Comparison of ENCODE assay signal across 14 cellular contexts in genomic region chr13:26558912-26559485, GRCh38. TPM values are rescaled to one million over a fixed set of nuclear protein-coding genes. Genes with fewer than 3 reads are reported as not detected.
DNase-seq lines count a peak whose midpoint lies in the region; ATAC-seq, FAIRE-seq and TF ChIP-seq lines count a peak whose summit lies in the region.
"Had no signal": no experiment of that assay in that cellular context is flagged by ENCODE, and none has a peak within 500 bp of the region (broad histone marks: within the 10 kb centered on the region; RNA-seq: fewer than 3 reads in every experiment).

No MANE protein-coding gene starts in this region.

- no peaks in the 10 kb centered on the region for H3K36me3 ChIP-seq in SJCRH30
- no peaks in the 10 kb centered on the region for H3K36me3 ChIP-seq in gastrocnemius medialis
- H3K36me3 ChIP-seq: BE2C had no signal

- no peak for TF ChIP-seq POLR2A in gastrocnemius medialis (IDR thresholded peaks at IDR 0.05)

- FAIRE-seq in frontal cortex (lab: Jason Lieb, UNC) = no peak
- FAIRE-seq: GM18507, kidney had no signal

- intact Hi-C loops in activated CD4-positive, alpha-beta T cell treated with anti-CD3 and anti-CD28 coated beads, Interleukin-2, amount 10 ng/mL, durations not matched to agents 24 days and 14 days (cut with micrococcal nuclease) = no loop called here
- intact Hi-C loops in gastrocnemius medialis (cut with DNase I; ENCODE audit: low total_unique reads) = loop anchor here (5.0 to 10.0 kb wide), 2 partner anchors 43 to 304 kb away; partner anchors contain the start of gene CDK8

- TF ChIP-seq CTCF in fibroblast of mammary gland (conservative IDR thresholded peaks at IDR 0.05; ENCODE audit: control insufficient read depth, insufficient read depth, low read depth, low read length) (no peak), gastrocnemius medialis (IDR thresholded peaks at IDR 0.05 in 4 of 5, conservative IDR thresholded peaks at IDR 0.05 in 1 of 5) (no peak)

- no peak overlapping the region for H3K27ac Mint-ChIP-seq in activated CD4-positive, alpha-beta T cell treated with anti-CD3 and anti-CD28 coated beads, Interleukin-2, amount 10 ng/mL, durations not matched to agents 24 days and 14 days

- peak overlapping the region; percentile 87 for H3K4me3 ChIP-seq in SJCRH30
- H3K4me3 ChIP-seq in fibroblast of mammary gland (ENCODE audit: control insufficient read depth, low read depth, low read length) = peak overlapping the region; percentile 52
- H3K4me3 ChIP-seq in gastrocnemius medialis = peak overlapping the region; percentile 60 to 73 (median 70)

- no peak for DNase-seq in activated CD4-positive, alpha-beta T cell treated with anti-CD3 and anti-CD28 coated beads, Interleukin-2, amount 10 ng/mL, durations not matched to agents 24 days and 14 days
- DNase-seq in activated CD4-positive, alpha-beta T cell treated with anti-CD3 and anti-CD28 coated beads, Interleukin-2, amount 50 U/mL, for 1 hour = no peak
- peak in 1 of 2 experiments; percentile 14 for DNase-seq in SJCRH30
- DNase-seq in fibroblast of mammary gland (ENCODE audit: low read depth) = no peak
- no peak for DNase-seq in gastrocnemius medialis
- DNase-seq in T1000 (lab: John Stamatoyannopoulos, UW) = no peak
- no peak for DNase-seq in frontal cortex (ENCODE audit: low spot score in 2 of 2)
- DNase-seq in effector CD4-positive, alpha-beta T cell = no peak
- DNase-seq: activated CD4-positive, CD25-positive, alpha-beta regulatory T cell; BE2C; NK-92 treated with Interleukin-12 subunit alpha and Interleukin-12 subunit beta, amount 100 ng/mL, for 24 hours; stimulated activated CD4-positive, alpha-beta T cell treated with anti-CD3 and anti-CD28 coated beads, Interleukin-12 subunit alpha, Interleukin-12 subunit beta, amount 100 ng/mL, for 4 hours had no signal

- H3K4me3 Mint-ChIP-seq in activated CD4-positive, alpha-beta T cell treated with anti-CD3 and anti-CD28 coated beads, Interleukin-2, amount 10 ng/mL, durations not matched to agents 24 days and 14 days = peak overlapping the region; percentile 52

- H3K9me3 ChIP-seq in SJCRH30 (replicated peaks) (no peaks in the 10 kb centered on the region), gastrocnemius medialis (no peaks in the 10 kb centered on the region)
- H3K9me3 ChIP-seq: BE2C had no signal

- in situ Hi-C loops in gastrocnemius medialis (cut with MboI; ENCODE audit: low sequenced_read_pairs in 4 of 4) = no loop called here

- H3K27me3 Mint-ChIP-seq in activated CD4-positive, alpha-beta T cell treated with anti-CD3 and anti-CD28 coated beads, Interleukin-2, amount 10 ng/mL, durations not matched to agents 24 days and 14 days = peaks cover 30% of the 10 kb centered on the region

- H3K4me1 ChIP-seq in SJCRH30 (peaks cover 6% of the 10 kb centered on the region; the same call in 1 of the 2 replicates), gastrocnemius medialis (peaks cover 0 to 12% of the 10 kb centered on the region in 2 donors)
- H3K4me1 ChIP-seq: BE2C had no signal

- H3K27me3 ChIP-seq in SJCRH30 (no peaks in the 10 kb centered on the region), gastrocnemius medialis (peaks cover 0 to 3% (median 0%) of the 10 kb centered on the region in 3 donors)

- no peaks in the 10 kb centered on the region for H3K9me3 Mint-ChIP-seq in activated CD4-positive, alpha-beta T cell treated with anti-CD3 and anti-CD28 coated beads, Interleukin-2, amount 10 ng/mL, durations not matched to agents 24 days and 14 days

- no peaks in the 10 kb centered on the region for H3K36me3 Mint-ChIP-seq in activated CD4-positive, alpha-beta T cell treated with anti-CD3 and anti-CD28 coated beads, Interleukin-2, amount 10 ng/mL, durations not matched to agents 24 days and 14 days (ENCODE audit: low read depth)

- no peak overlapping the region for H3K27ac ChIP-seq in SJCRH30
- no peak overlapping the region for H3K27ac ChIP-seq in gastrocnemius medialis

- ATAC-seq in gastrocnemius medialis = no peak

- no peaks in the 10 kb centered on the region for H3K4me1 Mint-ChIP-seq in activated CD4-positive, alpha-beta T cell treated with anti-CD3 and anti-CD28 coated beads, Interleukin-2, amount 10 ng/mL, durations not matched to agents 24 days and 14 days

RNA-seq across cellular contexts. Expression of gene WASF3, which starts 1.5 kb away (rescaled TPM):
- total RNA-seq in activated CD4-positive, alpha-beta T cell treated with anti-CD3 and anti-CD28 coated beads, Interleukin-2, amount 10 ng/mL, durations not matched to agents 24 days and 14 days = 0.07 and 0.36 TPM in 2 replicates
- 27.5 and 30.3 TPM in 2 replicates for total RNA-seq in SJCRH30 (2014; rRNA removed; shearing (Covaris generic))
- total RNA-seq in gastrocnemius medialis (10 to 100 TPM in 1 of 4 donors, 1 to 10 TPM in 3; 5.4 to 11.6 (median 7.6) TPM), frontal cortex (20.4 TPM)
